In genomic region chr5:143893638-143894037, GRCh38 we compare ENCODE assay signal across 27 cellular contexts.
A peak's percentile ranks its signal among the peaks of the same experiment; 100 is the strongest.
DNase-seq lines count a peak whose midpoint lies in the region; ATAC-seq, FAIRE-seq and TF ChIP-seq lines count a peak whose summit lies in the region.
"Had no signal": no experiment of that assay in that cellular context is flagged by ENCODE, and none has a peak within 500 bp of the region (broad histone marks: within the 10 kb centered on the region; RNA-seq: fewer than 3 reads in every experiment).

No MANE protein-coding gene starts in this region.

- no peaks in the 10 kb centered on the region for H3K27me3 Mint-ChIP-seq in activated CD8-positive, alpha-beta T cell treated with anti-CD3 and anti-CD28 coated beads for 36 hours
- H3K27me3 Mint-ChIP-seq: type B pancreatic cell had no signal

- no peak for TF ChIP-seq CTCF in GM12878 (IDR thresholded peaks at IDR 0.05 in 2 of 3, conservative IDR thresholded peaks at IDR 0.05 in 1 of 3; ENCODE audit: control insufficient read depth in 2 of 3, extremely low read depth in 1 of 3, insufficient read depth in 1 of 3, low read depth in 3 of 3, low read length in 3 of 3)
- no peak for TF ChIP-seq CTCF in gastrocnemius medialis (IDR thresholded peaks at IDR 0.05 in 4 of 5, conservative IDR thresholded peaks at IDR 0.05 in 1 of 5)
- TF ChIP-seq CTCF in activated CD8-positive, alpha-beta T cell treated with anti-CD3 and anti-CD28 coated beads for 36 hours (IDR thresholded peaks at IDR 0.05) = no peak

- H3K4me1 ChIP-seq in GM12878 (ENCODE audit: control insufficient read depth, insufficient read depth, low read length) = no peaks in the 10 kb centered on the region
- H3K4me1 ChIP-seq in gastrocnemius medialis = peaks cover 0 to 10% of the 10 kb centered on the region in 2 donors
- H3K4me1 ChIP-seq: ascending aorta, colonic mucosa had no signal

- H3K4me3 Mint-ChIP-seq in activated CD8-positive, alpha-beta T cell treated with anti-CD3 and anti-CD28 coated beads for 36 hours = no peak overlapping the region
- H3K4me3 Mint-ChIP-seq: activated B cell treated with CpG ODN at 0.5 μM for 24 hours; activated CD8-positive, alpha-beta memory T cell treated with anti-CD3 and anti-CD28 coated beads, Interleukin-2, amount 10 ng/mL, durations not matched to agents 7 days and 5 days; activated T-cell treated with anti-CD3 and anti-CD28 coated beads, Interleukin-2, amount 50 U/mL, for 4 hours; naive thymus-derived CD8-positive, alpha-beta T cell; stimulated activated memory B cell treated with anti-CD40 and anti-IgM and Interleukin-4, amounts not matched to agents 10 μg/mL and 1 μg/mL and 100 μg/mL, for 72 hours; type B pancreatic cell had no signal

- POLR2A ChIA-PET in GM12878 (lab: Charles Lee) = no interaction called here
- POLR2A ChIA-PET in activated CD8-positive, alpha-beta T cell treated with anti-CD3 and anti-CD28 coated beads for 36 hours (lab: Charles Lee) = no interaction called here

- H3K27me3 ChIP-seq in GM12878 (replicated peaks in 1 of 2; ENCODE audit: control insufficient read depth in 2 of 2, insufficient read depth in 2 of 2, low read length in 1 of 2) (no peaks in the 10 kb centered on the region), gastrocnemius medialis (no peaks in the 10 kb centered on the region)
- H3K27me3 ChIP-seq: ascending aorta, BLaER1, colonic mucosa had no signal

- ATAC-seq in Right ventricle myocardium inferior = peak; percentile 63
- peak; percentile 44 for ATAC-seq in HG03342 (IDR thresholded peaks at IDR 0.05; ENCODE audit: unreplicated experiment)
- ATAC-seq in GM12878 = peak; percentile 60
- peak; percentile 75 to 94 for ATAC-seq in gastrocnemius medialis
- no peak for ATAC-seq in activated CD8-positive, alpha-beta T cell treated with anti-CD3 and anti-CD28 coated beads for 36 hours
- ATAC-seq: activated CD8-positive, alpha-beta memory T cell treated with anti-CD3 and anti-CD28 coated beads, Interleukin-2, amount 10 ng/mL, durations not matched to agents 7 days and 5 days; activated T-cell treated with anti-CD3 and anti-CD28 coated beads, Interleukin-2, amount 50 U/mL, for 4 hours; lower lobe of right lung; naive thymus-derived CD8-positive, alpha-beta T cell; stimulated activated memory B cell treated with anti-CD40 and anti-IgM and Interleukin-4, amounts not matched to agents 10 μg/mL and 1 μg/mL and 100 μg/mL, for 72 hours had no signal

- no peak overlapping the region for H3K4me2 ChIP-seq in GM12878 (ENCODE audit: control insufficient read depth, insufficient read depth)
- H3K4me2 ChIP-seq: BLaER1 had no signal

- H3K27ac ChIP-seq in GM12878 (ENCODE audit: control insufficient read depth, insufficient read depth) (no peak overlapping the region), gastrocnemius medialis (no peak overlapping the region)
- H3K27ac ChIP-seq: ascending aorta, BLaER1, colonic mucosa, epithelial cell of prostate, lower lobe of right lung had no signal

- TF ChIP-seq POLR2A in GM12878 (IDR thresholded peaks at IDR 0.05; ENCODE audit: low read depth, low read length) (no peak), gastrocnemius medialis (IDR thresholded peaks at IDR 0.05) (no peak)

- no peak overlapping the region for H3K9ac ChIP-seq in GM12878 (ENCODE audit: control insufficient read depth, insufficient read depth, low read length)
- H3K9ac ChIP-seq: BLaER1 had no signal

- intact Hi-C loops in Right ventricle myocardium inferior (cut with DNase I) = no loop called here
- intact Hi-C loops in cardiac septum (cut with DNase I) = no loop called here
- intact Hi-C loops in GM12878 (cut with micrococcal nuclease; ENCODE audit: unreplicated experiment) = no loop called here
- intact Hi-C loops in gastrocnemius medialis (cut with DNase I; ENCODE audit: low total_unique reads) = no loop called here
- intact Hi-C loops in posterior cingulate gyrus (cut with DNase I) = no loop called here
- intact Hi-C loops in activated CD8-positive, alpha-beta T cell treated with anti-CD3 and anti-CD28 coated beads for 36 hours (cut with micrococcal nuclease) = no loop called here

- no peaks in the 10 kb centered on the region for H3K9me3 ChIP-seq in GM12878 (replicated peaks; ENCODE audit: control insufficient read depth, insufficient read depth, low read length)
- no peaks in the 10 kb centered on the region for H3K9me3 ChIP-seq in gastrocnemius medialis
- H3K9me3 ChIP-seq: ascending aorta, BLaER1, colonic mucosa, lower lobe of right lung had no signal

- no peaks in the 10 kb centered on the region for H3K9me3 Mint-ChIP-seq in activated CD8-positive, alpha-beta T cell treated with anti-CD3 and anti-CD28 coated beads for 36 hours
- H3K9me3 Mint-ChIP-seq: activated B cell treated with CpG ODN at 0.5 μM for 24 hours; activated T-cell treated with anti-CD3 and anti-CD28 coated beads, Interleukin-2, amount 50 U/mL, for 4 hours; naive thymus-derived CD8-positive, alpha-beta T cell; stimulated activated memory B cell treated with anti-CD40 and anti-IgM and Interleukin-4, amounts not matched to agents 10 μg/mL and 1 μg/mL and 100 μg/mL, for 72 hours; type B pancreatic cell had no signal

- SMC1A ChIA-PET in GM12878 (lab: Charles Lee; ENCODE audit: uncharacterized antibody, unreplicated experiment) = interaction anchor here (1.5 kb wide), 1 partner anchor 24 kb away, joined by 4 read pairs; no protein-coding TSS in a partner anchor

- no TSS peak for BruUV-seq in GM12878 (replicated peaks; lab: Mats Ljungman, UMichigan)

- peaks cover 20% of the 10 kb centered on the region for H3K4me1 Mint-ChIP-seq in activated CD8-positive, alpha-beta T cell treated with anti-CD3 and anti-CD28 coated beads for 36 hours (ENCODE audit: low read depth)
- H3K4me1 Mint-ChIP-seq: activated B cell treated with CpG ODN at 0.5 μM for 24 hours; stimulated activated memory B cell treated with anti-CD40 and anti-IgM and Interleukin-4, amounts not matched to agents 10 μg/mL and 1 μg/mL and 100 μg/mL, for 72 hours had no signal

- no peaks in the 10 kb centered on the region for H4K20me1 ChIP-seq in GM12878 (ENCODE audit: control insufficient read depth, insufficient read depth)
- H4K20me1 ChIP-seq: BLaER1 had no signal

- no peak overlapping the region for H3K27ac Mint-ChIP-seq in activated CD8-positive, alpha-beta T cell treated with anti-CD3 and anti-CD28 coated beads for 36 hours
- H3K27ac Mint-ChIP-seq: activated B cell treated with CpG ODN at 0.5 μM for 24 hours; activated CD8-positive, alpha-beta memory T cell treated with anti-CD3 and anti-CD28 coated beads, Interleukin-2, amount 10 ng/mL, durations not matched to agents 7 days and 5 days; naive thymus-derived CD8-positive, alpha-beta T cell; stimulated activated memory B cell treated with anti-CD40 and anti-IgM and Interleukin-4, amounts not matched to agents 10 μg/mL and 1 μg/mL and 100 μg/mL, for 72 hours; type B pancreatic cell had no signal

- 20% methylated on average over 2 of the region's 2 CpGs for whole genome bisulfite sequencing in GM12878 (ENCODE audit: insufficient coverage, insufficient replicate concordance, low lambda C conversion rate, missing lambda C conversion rate)

- H3K36me3 Mint-ChIP-seq in activated CD8-positive, alpha-beta T cell treated with anti-CD3 and anti-CD28 coated beads for 36 hours (ENCODE audit: low read depth) = no peaks in the 10 kb centered on the region
- H3K36me3 Mint-ChIP-seq: activated CD8-positive, alpha-beta memory T cell treated with anti-CD3 and anti-CD28 coated beads, Interleukin-2, amount 10 ng/mL, durations not matched to agents 7 days and 5 days; naive thymus-derived CD8-positive, alpha-beta T cell; stimulated activated memory B cell treated with anti-CD40 and anti-IgM and Interleukin-4, amounts not matched to agents 10 μg/mL and 1 μg/mL and 100 μg/mL, for 72 hours; type B pancreatic cell had no signal

- no peaks in the 10 kb centered on the region for H3K36me3 ChIP-seq in GM12878 (ENCODE audit: control insufficient read depth in 2 of 2, insufficient read depth in 2 of 2, low read length in 1 of 2)
- H3K36me3 ChIP-seq in gastrocnemius medialis = no peaks in the 10 kb centered on the region
- H3K36me3 ChIP-seq: ascending aorta, BLaER1, colonic mucosa, lower lobe of right lung had no signal

- in situ Hi-C loops in GM12878 (cut with MboI) (no loop called here), gastrocnemius medialis (cut with MboI; ENCODE audit: low sequenced_read_pairs in 4 of 4) (no loop called here)

- H2AFZ ChIP-seq in GM12878 (ENCODE audit: control insufficient read depth, low read depth, low read length) = no peak overlapping the region

- RAD21 ChIA-PET in GM12878 (lab: Charles Lee; ENCODE audit: unreplicated experiment) = no interaction called here

- no peak for FAIRE-seq in GM12878 (lab: Jason Lieb, UNC)
- FAIRE-seq: G401.6, islet of Langerhans had no signal

- TF ChIP-seq EP300 in GM12878 (IDR thresholded peaks at IDR 0.05; ENCODE audit: borderline replicate concordance in 1 of 2, control insufficient read depth in 1 of 2, low read depth in 2 of 2, low read length in 2 of 2) = no peak

- CTCF ChIA-PET in GM12878 (lab: Yijun Ruan, JAX) = no interaction called here
- CTCF ChIA-PET in activated CD8-positive, alpha-beta T cell treated with anti-CD3 and anti-CD28 coated beads for 36 hours (lab: Charles Lee) = no interaction called here

- H3K4me3 ChIP-seq in GM12878 (no peak overlapping the region), gastrocnemius medialis (no peak overlapping the region)
- H3K4me3 ChIP-seq: ascending aorta, BLaER1, colonic mucosa, lower lobe of right lung had no signal

- no peak for DNase-seq in Right ventricle myocardium inferior (ENCODE audit: missing footprints)
- no peak for DNase-seq in cardiac septum (ENCODE audit: low spot score)
- DNase-seq in GM12878 (ENCODE audit: low read depth, low spot score) = no peak
- DNase-seq in gastrocnemius medialis = peak; percentile 17 to 49
- DNase-seq in dedifferentiated amniotic fluid mesenchymal stem cell (ENCODE audit: extremely low spot score) = no peak
- no peak for DNase-seq in posterior cingulate gyrus
- no peak for DNase-seq in activated CD8-positive, alpha-beta T cell treated with anti-CD3 and anti-CD28 coated beads for 36 hours
- DNase-seq: activated B cell treated with CpG ODN at 0.5 μM for 24 hours; activated CD8-positive, alpha-beta memory T cell treated with anti-CD3 and anti-CD28 coated beads, Interleukin-2, amount 10 ng/mL, durations not matched to agents 7 days and 5 days; activated T-cell treated with anti-CD3 and anti-CD28 coated beads, Interleukin-2, amount 50 U/mL, for 4 hours; colonic mucosa; DMS79; effector memory CD4-positive, alpha-beta T cell; lower lobe of right lung; naive thymus-derived CD8-positive, alpha-beta T cell; NCI-H1048; NCI-H1694 treated with DMSO at 0.1 percent for 48 hours; nucleus accumbens; substantia nigra had no signal

- no peak for TF ChIP-seq RAD21 in GM12878 (IDR thresholded peaks at IDR 0.05; ENCODE audit: insufficient read depth, low read depth, low read length)

- no peaks in the 10 kb centered on the region for H3K79me2 ChIP-seq in GM12878 (ENCODE audit: control insufficient read depth, insufficient read depth, low read length)

TF ChIP-seq in GM12878, 131 proteins besides CTCF, POLR2A, EP300 and RAD21 (continues in another document):
- TF ChIP-seq SMC3 (IDR thresholded peaks at IDR 0.05; ENCODE audit: borderline replicate concordance, low read length) = no peak

Comparison
In these comparisons a context has a peak if more than half of its experiments do, and no peak if none do; other contexts are left out.
1. DNase-seq: peak in gastrocnemius medialis (2 of 2); none in Right ventricle myocardium inferior (single experiment), cardiac septum (single experiment), GM12878 (single experiment), dedifferentiated amniotic fluid mesenchymal stem cell (single experiment), posterior cingulate gyrus (0 of 10) and activated CD8-positive, alpha-beta T cell treated with anti-CD3 and anti-CD28 coated beads for 36 hours (single experiment).